In the genomic region with DNA sequence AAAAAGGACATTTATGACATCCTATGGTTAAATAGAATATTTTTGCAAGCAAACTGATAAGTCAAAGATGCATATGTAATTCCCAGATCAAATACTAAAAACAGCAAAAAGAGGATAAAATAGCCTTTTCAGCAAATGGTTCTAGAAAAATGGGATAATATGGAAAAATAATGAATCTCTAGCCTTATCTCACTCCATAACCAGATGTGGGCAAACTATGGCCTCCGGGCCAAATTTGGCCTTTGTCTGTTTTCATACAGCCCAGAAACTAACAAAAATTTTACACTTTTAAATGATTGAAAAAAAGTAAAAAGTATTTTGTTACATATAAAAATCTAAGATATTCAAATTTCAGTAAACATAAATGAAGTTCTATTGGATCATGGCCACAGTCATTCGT, we compare ENCODE assay signal across 24 cellular contexts.
"Had no signal": no experiment of that assay in that cellular context is flagged by ENCODE, and none has a peak within 500 bp of the region (broad histone marks: within the 10 kb centered on the region; RNA-seq: fewer than 3 reads in every experiment).

No MANE protein-coding gene starts in this region.

- H3K9ac ChIP-seq: neural progenitor cell, parathyroid adenoma had no signal

- H2AFZ ChIP-seq: neural progenitor cell, parathyroid adenoma had no signal

- H3K36me3 ChIP-seq: neural progenitor cell, ovary, right lobe of liver, sigmoid colon, stomach, suprapubic skin, tibial nerve, upper lobe of left lung, vagina had no signal

- H3K4me1 ChIP-seq: neural progenitor cell, psoas muscle, right lobe of liver, sigmoid colon, stomach, testis, vagina had no signal

- DNase-seq: natural killer cell; occipital lobe; ovary; posterior cingulate gyrus; psoas muscle; right cardiac atrium; right lobe of liver; sigmoid colon; small intestine; stimulated activated CD4-positive, alpha-beta T cell treated with anti-CD3 and anti-CD28 coated beads, Interleukin-15, amount 100 ng/mL, for 24 hours; stimulated activated CD4-positive, alpha-beta T cell treated with anti-CD3 and anti-CD28 coated beads, Interleukin-2, amount 100 ng/mL, for 24 hours; stimulated activated CD4-positive, alpha-beta T cell treated with anti-CD3 and anti-CD28 coated beads, Interleukin-2, amount 100 ng/mL, for 48 hours; stimulated activated CD4-positive, alpha-beta T cell treated with anti-CD3 and anti-CD28 coated beads, Interleukin-4, amount 100 ng/mL, for 24 hours; stimulated activated naive B cell treated with anti-CD40 and anti-IgM and Interleukin-4, amounts not matched to agents 10 μg/mL and 1 μg/mL and 100 μg/mL, for 72 hours; stimulated activated naive CD4-positive, alpha-beta T cell treated with Interleukin-2 at 50 U/mL for 16 hours; stomach; testis; upper lobe of left lung had no signal

- H3K27me3 ChIP-seq: neural progenitor cell, ovary, right lobe of liver, testis, upper lobe of left lung, vagina had no signal

- H3K4me2 ChIP-seq: neural progenitor cell had no signal

- H3K9me3 ChIP-seq: ovary, psoas muscle, right lobe of liver, sigmoid colon, stomach, suprapubic skin, testis, tibial nerve, upper lobe of left lung, vagina had no signal

- H3K79me2 ChIP-seq: parathyroid adenoma had no signal

- ATAC-seq: natural killer cell; psoas muscle; right cardiac atrium; right lobe of liver; stimulated activated effector memory CD8-positive, alpha-beta T cell treated with anti-CD3 and anti-CD28 coated beads, Interleukin-12 subunit alpha, Interleukin-12 subunit beta, amount 100 ng/mL, for 72 hours; stimulated activated naive B cell treated with anti-CD40 and anti-IgM and Interleukin-4, amounts not matched to agents 10 μg/mL and 1 μg/mL and 100 μg/mL, for 72 hours had no signal

- H3K4me3 ChIP-seq: neural progenitor cell, ovary, psoas muscle, right lobe of liver, sigmoid colon, stomach, suprapubic skin, testis, tibial nerve, upper lobe of left lung, vagina had no signal

- H3K27ac ChIP-seq: neural progenitor cell, ovary, parathyroid adenoma, psoas muscle, right lobe of liver, sigmoid colon, stomach, suprapubic skin, testis, tibial nerve, upper lobe of left lung, vagina had no signal
